28 cellular contexts compared by ENCODE assay signal in genomic region chr16:22699356-22699755, GRCh38.
"Had no signal": no experiment of that assay in that cellular context is flagged by ENCODE, and none has a peak within 500 bp of the region (broad histone marks: within the 10 kb centered on the region; RNA-seq: fewer than 3 reads in every experiment).

No MANE protein-coding gene starts in this region.

- H3K27me3 ChIP-seq: colonic mucosa, esophagus muscularis mucosa, gastrocnemius medialis, gastroesophageal sphincter had no signal

- H3K4me3 ChIP-seq: colonic mucosa, coronary artery, dorsolateral prefrontal cortex, esophagus muscularis mucosa, esophagus squamous epithelium, gastrocnemius medialis, gastroesophageal sphincter, heart left ventricle, heart right ventricle had no signal

- H3K36me3 ChIP-seq: colonic mucosa, esophagus muscularis mucosa, esophagus squamous epithelium, gastrocnemius medialis, gastroesophageal sphincter, heart left ventricle, heart right ventricle had no signal

- DNase-seq: colonic mucosa; cortex of kidney; dermis blood vessel endothelial cell; dorsolateral prefrontal cortex; effector CD4-positive, alpha-beta T cell; effector CD8-positive, alpha-beta T cell; effector memory CD4-positive, alpha-beta T cell; effector memory CD8-positive, alpha-beta T cell; endodermal cell; erythroblast; esophagus squamous epithelium; foreskin fibroblast; foreskin keratinocyte; foreskin melanocyte; gastrocnemius medialis; glutamatergic neuron; head of caudate nucleus; heart left ventricle; heart right ventricle had no signal

- H3K9me3 ChIP-seq: colonic mucosa, esophagus muscularis mucosa, esophagus squamous epithelium, gastrocnemius medialis, gastroesophageal sphincter, heart left ventricle, heart right ventricle had no signal

- H3K27ac ChIP-seq: colonic mucosa, coronary artery, dorsolateral prefrontal cortex, epithelial cell of prostate, esophagus muscularis mucosa, esophagus squamous epithelium, foreskin keratinocyte, gastrocnemius medialis, gastroesophageal sphincter, heart left ventricle, heart right ventricle had no signal

- FAIRE-seq: colon, endometrium, endothelial cell of umbilical vein, frontal cortex had no signal

- H3K4me1 ChIP-seq: colonic mucosa, foreskin keratinocyte had no signal

- ATAC-seq: effector memory CD8-positive, alpha-beta T cell; esophagus mucosa; foreskin keratinocyte; gastrocnemius medialis; gastroesophageal sphincter; heart left ventricle; heart right ventricle had no signal
